ENCODE assay signal across 8 cellular contexts in the genomic region with DNA sequence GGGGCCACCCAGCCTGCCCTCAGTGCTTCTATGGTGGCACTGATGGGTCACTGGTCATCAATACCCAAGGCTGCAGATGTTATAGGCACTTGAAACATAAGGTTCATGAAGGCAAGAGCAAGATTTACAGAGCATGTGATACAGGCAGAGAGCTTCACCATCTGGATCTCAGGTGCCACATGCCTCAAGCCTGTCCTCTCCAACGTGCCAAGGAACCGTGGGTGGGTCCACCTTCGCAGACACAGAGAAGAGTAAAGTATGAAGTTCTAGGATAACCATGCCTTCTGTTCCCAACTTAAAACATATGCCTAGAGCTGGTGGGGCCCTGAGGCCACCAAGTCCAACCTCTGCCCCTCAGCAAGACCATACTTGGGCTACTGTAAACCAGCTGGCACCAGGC.
"Had no signal": no experiment of that assay in that cellular context is flagged by ENCODE, and none has a peak within 500 bp of the region (broad histone marks: within the 10 kb centered on the region; RNA-seq: fewer than 3 reads in every experiment).

No MANE protein-coding gene starts in this region.

- H3K9me3 Mint-ChIP-seq: GM23338, HFFc6 had no signal

- H3K4me1 Mint-ChIP-seq: GM23338 had no signal

- H3K4me1 ChIP-seq: HAP-1 had no signal

- H3K9me3 ChIP-seq: HAP-1 had no signal

- H3K36me3 ChIP-seq: HAP-1 had no signal

- H3K4me3 ChIP-seq: GM23338, HAP-1, K562 had no signal

- DNase-seq: H7, HFFc6, IMR-90, KG1 had no signal

- H3K27ac Mint-ChIP-seq: GM23338, HFFc6 had no signal

- H3K4me3 Mint-ChIP-seq: GM23338, HFFc6 had no signal

- ATAC-seq: GM23338, HCT116, K562 had no signal
